Comparison of ENCODE assay signal across 9 cellular contexts in genomic region chr16:79605999-79606398, GRCh38. TPM values are rescaled to one million over a fixed set of nuclear protein-coding genes. Genes with fewer than 3 reads are reported as not detected.
DNase-seq lines count a peak whose midpoint lies in the region; ATAC-seq and TF ChIP-seq lines count a peak whose summit lies in the region.
"Had no signal": no experiment of that assay in that cellular context is flagged by ENCODE, and none has a peak within 500 bp of the region (broad histone marks: within the 10 kb centered on the region; RNA-seq: fewer than 3 reads in every experiment).

No MANE protein-coding gene starts in this region.

- peak overlapping the region; percentile 15 for H3K4me3 Mint-ChIP-seq in activated CD4-positive, alpha-beta T cell treated with anti-CD3 and anti-CD28 coated beads for 36 hours
- H3K4me3 Mint-ChIP-seq in chondrocyte (ENCODE audit: unreplicated experiment), result no peak overlapping the region

- CTCF ChIA-PET in activated CD4-positive, alpha-beta T cell treated with anti-CD3 and anti-CD28 coated beads for 36 hours (lab: Charles Lee), result interaction anchor here (0.7 kb wide), 1 partner anchor 1637 kb away, joined by 3 read pairs; no protein-coding TSS in a partner anchor

- H3K27me3 Mint-ChIP-seq in activated CD4-positive, alpha-beta T cell treated with anti-CD3 and anti-CD28 coated beads for 36 hours, result peaks cover 22% of the 10 kb centered on the region
- H3K27me3 Mint-ChIP-seq in chondrocyte (ENCODE audit: low read depth), result no peaks in the 10 kb centered on the region

- intact Hi-C loops in activated CD4-positive, alpha-beta T cell treated with anti-CD3 and anti-CD28 coated beads for 36 hours (cut with DNase I, micrococcal nuclease), result loop anchor here (10.0 kb wide), 5 partner anchors 239 to 1481 kb away; no protein-coding TSS in a partner anchor

- POLR2A ChIA-PET in activated CD4-positive, alpha-beta T cell treated with anti-CD3 and anti-CD28 coated beads for 36 hours (lab: Charles Lee), result no interaction called here

- no peaks in the 10 kb centered on the region for H3K36me3 Mint-ChIP-seq in activated CD4-positive, alpha-beta T cell treated with anti-CD3 and anti-CD28 coated beads for 36 hours (ENCODE audit: low read depth)
- no peaks in the 10 kb centered on the region for H3K36me3 Mint-ChIP-seq in chondrocyte (ENCODE audit: low read depth)

- peaks cover 34% of the 10 kb centered on the region for H3K4me1 Mint-ChIP-seq in activated CD4-positive, alpha-beta T cell treated with anti-CD3 and anti-CD28 coated beads for 36 hours
- peaks cover 30% of the 10 kb centered on the region for H3K4me1 Mint-ChIP-seq in chondrocyte (ENCODE audit: low read depth)

- ATAC-seq in activated CD4-positive, alpha-beta T cell treated with anti-CD3 and anti-CD28 coated beads for 36 hours, result peak; percentile 59
- peak; percentile 80 for ATAC-seq in HG03520 (IDR thresholded peaks at IDR 0.05; ENCODE audit: unreplicated experiment)
- ATAC-seq in esophagus mucosa, result peak; percentile 50

- peak; percentile 60 for DNase-seq in activated CD4-positive, alpha-beta T cell treated with anti-CD3 and anti-CD28 coated beads for 36 hours
- DNase-seq in activated CD4-positive, alpha-beta T cell treated with anti-CD3 and anti-CD28 coated beads, Interleukin-2, amount 50 U/mL, for 1 hour, result no peak
- DNase-seq in superior temporal gyrus (ENCODE audit: extremely low spot score) (peak; percentile 57), SHP77 treated with DMSO at 0.1 percent for 48 hours (lab: John Stamatoyannopoulos, UW) (no peak), chondrocyte (ENCODE audit: low spot score) (no peak)
- DNase-seq in NK-92 treated with Interleukin-12 subunit alpha and Interleukin-12 subunit beta, amount 100 ng/mL, for 24 hours (lab: John Stamatoyannopoulos, UW), result no peak
- DNase-seq: SW 1271 had no signal

- H3K27ac Mint-ChIP-seq in activated CD4-positive, alpha-beta T cell treated with anti-CD3 and anti-CD28 coated beads for 36 hours, result peak overlapping the region; percentile 35
- no peak overlapping the region for H3K27ac Mint-ChIP-seq in chondrocyte (ENCODE audit: unreplicated experiment)

- TF ChIP-seq CTCF in chondrocyte (IDR thresholded peaks at IDR 0.05), result no peak

- no peaks in the 10 kb centered on the region for H3K9me3 Mint-ChIP-seq in activated CD4-positive, alpha-beta T cell treated with anti-CD3 and anti-CD28 coated beads for 36 hours (ENCODE audit: low read depth)
- H3K9me3 Mint-ChIP-seq in chondrocyte (ENCODE audit: low read depth), result no peaks in the 10 kb centered on the region

RNA-seq across cellular contexts. Expression of gene MAF, which starts 5.5 kb away (rescaled TPM):
- total RNA-seq in activated CD4-positive, alpha-beta T cell treated with anti-CD3 and anti-CD28 coated beads for 36 hours, result 10 to 100 TPM; 66.9 to 71.4 TPM
- 27.2 TPM for total RNA-seq in esophagus mucosa
- 10.4 to 15.8 TPM (median 14.5 TPM) in 3 replicates for total RNA-seq in chondrocyte

Comparison
In these comparisons a context has a peak if more than half of its experiments do, and no peak if none do; other contexts are left out.
1. DNase-seq: peak in activated CD4-positive, alpha-beta T cell treated with anti-CD3 and anti-CD28 coated beads for 36 hours (single experiment) and superior temporal gyrus (single experiment); none in activated CD4-positive, alpha-beta T cell treated with anti-CD3 and anti-CD28 coated beads, Interleukin-2, amount 50 U/mL, for 1 hour (single experiment), SHP77 treated with DMSO at 0.1 percent for 48 hours (single experiment), NK-92 treated with Interleukin-12 subunit alpha and Interleukin-12 subunit beta, amount 100 ng/mL, for 24 hours (single experiment) and chondrocyte (single experiment).
2. Peak in every context shown above with its lines, with median percentiles within 50 percentile points of each other: ATAC-seq.